ENCODE assay signal across 11 cellular contexts in genomic region chr1:54334996-54335395, GRCh38.
A peak's percentile ranks its signal among the peaks of the same experiment; 100 is the strongest.
DNase-seq lines count a peak whose midpoint lies in the region; ATAC-seq and TF ChIP-seq lines count a peak whose summit lies in the region.
"Had no signal": no experiment of that assay in that cellular context is flagged by ENCODE, and none has a peak within 500 bp of the region (broad histone marks: within the 10 kb centered on the region; RNA-seq: fewer than 3 reads in every experiment).

No MANE protein-coding gene starts in this region.

- H3K4me3 Mint-ChIP-seq in GM23338 = no peak overlapping the region
- H3K4me3 Mint-ChIP-seq: stimulated activated naive CD8-positive, alpha-beta T cell treated with anti-CD3 and anti-CD28 coated beads, Interleukin-15, Interleukin-2, amounts not matched to agents 100 ng/mL and 50 ng/mL, for 24 hours had no signal

- H2AFZ ChIP-seq in GM23338 = no peak overlapping the region

- H3K9me3 Mint-ChIP-seq in GM23338 = no peaks in the 10 kb centered on the region
- H3K9me3 Mint-ChIP-seq: stimulated activated naive CD8-positive, alpha-beta T cell treated with anti-CD3 and anti-CD28 coated beads, Interleukin-15, Interleukin-2, amounts not matched to agents 100 ng/mL and 50 ng/mL, for 24 hours had no signal

- H3K27ac Mint-ChIP-seq in GM23338 = peak overlapping the region; percentile 45; the same call in 1 of the 2 replicates
- H3K27ac Mint-ChIP-seq: stimulated activated naive CD8-positive, alpha-beta T cell treated with anti-CD3 and anti-CD28 coated beads, Interleukin-15, Interleukin-2, amounts not matched to agents 100 ng/mL and 50 ng/mL, for 24 hours had no signal

- H3K4me1 ChIP-seq in GM23338 (ENCODE audit: insufficient read depth) (peaks cover 84% of the 10 kb centered on the region), skeletal muscle tissue (ENCODE audit: control insufficient read depth in 3 of 3, insufficient read depth in 3 of 3, low read length in 3 of 3) (peaks cover 81 to 90% (median 84%) of the 10 kb centered on the region in 3 donors)

- H3K9ac ChIP-seq in skeletal muscle tissue (ENCODE audit: low read depth in 1 of 3, low read length in 3 of 3) = peak overlapping the region; percentile 58 to 88 (median 78)

- H3K27me3 Mint-ChIP-seq in GM23338 (ENCODE audit: insufficient read depth, low read depth, poor library complexity) = peaks cover 17% of the 10 kb centered on the region
- H3K27me3 Mint-ChIP-seq: stimulated activated naive CD8-positive, alpha-beta T cell treated with anti-CD3 and anti-CD28 coated beads, Interleukin-15, Interleukin-2, amounts not matched to agents 100 ng/mL and 50 ng/mL, for 24 hours had no signal

- H3K4me3 ChIP-seq in GM23338 (no peak overlapping the region), choroid plexus epithelial cell (ENCODE audit: low read depth, low read length) (peak overlapping the region; percentile 37), skeletal muscle tissue (ENCODE audit: low read length in 3 of 3) (peak overlapping the region; percentile 60 to 75 (median 64))

- H4K20me1 ChIP-seq in GM23338 (replicated peaks; ENCODE audit: insufficient read depth) = peaks cover 23% of the 10 kb centered on the region; the same call in 1 of the 2 replicates

- H3K4me1 Mint-ChIP-seq in GM23338 = peaks cover 86% of the 10 kb centered on the region

- ATAC-seq in GM23338 = no peak
- no peak for ATAC-seq in GM19397 (IDR thresholded peaks at IDR 0.05; ENCODE audit: unreplicated experiment)
- no peak for ATAC-seq in HG03139 (IDR thresholded peaks at IDR 0.05; ENCODE audit: unreplicated experiment)

- no peak overlapping the region for H3K4me2 ChIP-seq in GM23338

- no peaks in the 10 kb centered on the region for H3K36me3 ChIP-seq in GM23338 (ENCODE audit: insufficient read depth)
- H3K36me3 ChIP-seq in skeletal muscle tissue (ENCODE audit: control insufficient read depth in 3 of 3, insufficient read depth in 3 of 3, low read length in 3 of 3) = peaks cover 0 to 2% (median 0%) of the 10 kb centered on the region in 3 donors

- no peaks in the 10 kb centered on the region for H3K9me3 ChIP-seq in skeletal muscle tissue (ENCODE audit: control insufficient read depth in 3 of 3, low read length in 3 of 3)

- H3K27me3 ChIP-seq in GM23338 (ENCODE audit: insufficient read depth) (no peaks in the 10 kb centered on the region), skeletal muscle tissue (ENCODE audit: control insufficient read depth in 3 of 3, insufficient read depth in 3 of 3, low read length in 3 of 3) (no peaks in the 10 kb centered on the region)

- 0 out of 3 replicates have a peak, but pooled peaks cover 3% of the 10 kb centered on the region for H3K36me3 Mint-ChIP-seq in GM23338 (ENCODE audit: low read depth)

- H3K27ac ChIP-seq in GM23338 (ENCODE audit: low read depth) = peak overlapping the region; percentile 74
- H3K27ac ChIP-seq in skeletal muscle tissue (ENCODE audit: low read depth, low read length) = peak overlapping the region; percentile 94

- peaks cover 99% of the 10 kb centered on the region for H3K79me2 ChIP-seq in GM23338 (replicated peaks; ENCODE audit: insufficient read depth)

- TF ChIP-seq CTCF in GM23338 (conservative IDR thresholded peaks at IDR 0.05; ENCODE audit: low read depth in 2 of 2) (no peak), choroid plexus epithelial cell (conservative IDR thresholded peaks at IDR 0.05; ENCODE audit: low read depth, low read length) (no peak)

- no peaks in the 10 kb centered on the region for H3K9me2 ChIP-seq in GM23338 (ENCODE audit: insufficient read depth)

- H3F3A ChIP-seq in GM23338 (replicated peaks; ENCODE audit: low read depth) = peaks cover 10% of the 10 kb centered on the region; the same call in 1 of the 2 replicates

- DNase-seq in GM23338 (ENCODE audit: low spot score) = no peak
- DNase-seq in choroid plexus epithelial cell (ENCODE audit: low read depth) = peak; percentile 74
- peak; percentile 67 for DNase-seq in left kidney (ENCODE audit: low read depth, low spot score)
- no peak for DNase-seq in NCI-H2227 treated with DMSO at 0.1 percent for 48 hours (lab: John Stamatoyannopoulos, UW)
- DNase-seq in NCI-H446 (lab: John Stamatoyannopoulos, UW) = no peak
- DNase-seq: activated CD4-positive, alpha-beta T cell treated with anti-CD3 and anti-CD28 coated beads, Interleukin-2, amount 50 U/mL, for 4 hours; NCI-H526 had no signal

TF ChIP-seq in GM23338, 12 proteins besides CTCF, POLR2A, EP300 and RAD21 (continues in another document):
- TF ChIP-seq CREB1 (CRISPR knock-in tag; IDR thresholded peaks at IDR 0.05; ENCODE audit: low read depth) (no peak), ZNF462 (CRISPR knock-in tag; IDR thresholded peaks at IDR 0.05) (no peak), ETS1 (IDR thresholded peaks at IDR 0.05) (no peak), EZH2 (IDR thresholded peaks at IDR 0.05; ENCODE audit: low read depth, unreplicated experiment) (no peak), POLR2AphosphoS5 (IDR thresholded peaks at IDR 0.05; ENCODE audit: low read depth) (no peak), NANOG (IDR thresholded peaks at IDR 0.05; ENCODE audit: borderline replicate concordance) (no peak), STAT1 (IDR thresholded peaks at IDR 0.05; ENCODE audit: unreplicated experiment) (no peak), ZNF331 (CRISPR knock-in tag; IDR thresholded peaks at IDR 0.05; ENCODE audit: low read depth) (no peak), ZNF114 (CRISPR knock-in tag; IDR thresholded peaks at IDR 0.05) (no peak)

Comparison
In these comparisons a context has a peak if more than half of its experiments do, and no peak if none do; other contexts are left out.
1. DNase-seq: peak in choroid plexus epithelial cell (single experiment) and left kidney (single experiment); none in GM23338 (single experiment), NCI-H2227 treated with DMSO at 0.1 percent for 48 hours (single experiment) and NCI-H446 (0 of 2).